In the genomic region with DNA sequence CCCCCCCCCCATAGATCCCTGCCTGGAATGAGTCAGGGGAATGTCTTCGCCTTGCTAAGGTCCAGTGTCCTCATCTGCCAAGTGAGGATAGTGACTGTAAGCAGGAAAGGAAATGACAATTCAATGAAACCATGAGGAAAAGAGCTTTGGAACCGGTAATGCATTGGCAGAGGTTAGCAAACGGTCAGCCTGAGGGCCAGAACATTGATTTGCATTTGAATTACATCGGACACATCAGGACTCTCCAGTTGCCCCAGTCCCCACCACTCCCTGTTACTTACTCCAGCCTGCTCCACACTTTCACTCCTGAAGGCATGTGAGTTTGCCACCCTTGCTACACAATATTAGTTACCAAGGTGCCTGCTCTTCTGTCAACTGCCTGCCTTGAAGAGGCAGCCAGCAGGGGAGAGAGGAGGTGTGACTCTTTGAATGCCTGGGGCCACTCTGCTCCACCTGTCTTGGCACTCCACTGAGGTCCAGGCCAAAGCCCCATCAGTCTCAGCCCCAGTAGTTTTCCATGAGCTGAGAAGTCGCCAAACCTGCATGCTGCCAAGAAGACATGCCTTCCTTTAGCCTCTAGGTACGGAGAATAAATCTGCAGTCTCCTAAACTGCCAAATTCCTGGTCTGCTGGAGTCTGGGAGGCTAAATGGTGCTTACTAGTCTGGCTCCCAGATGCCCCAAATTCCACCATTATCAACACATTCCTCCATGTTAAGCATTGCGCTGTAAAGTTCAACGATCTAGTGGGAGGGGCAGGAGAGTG, we compare ENCODE assay signal across 1 cellular context.
TF ChIP-seq lines count a peak whose summit lies in the region.

No MANE protein-coding gene starts in this region.

TF ChIP-seq in GM23338, 12 proteins besides CTCF, POLR2A, EP300 and RAD21 (continued from another document):
- TF ChIP-seq REST (IDR thresholded peaks at IDR 0.05; ENCODE audit: unreplicated experiment), result no peak
TF ChIP-seq in GM23338: peak in this region for 0.
